1 cellular context compared by ENCODE assay signal in the genomic region with DNA sequence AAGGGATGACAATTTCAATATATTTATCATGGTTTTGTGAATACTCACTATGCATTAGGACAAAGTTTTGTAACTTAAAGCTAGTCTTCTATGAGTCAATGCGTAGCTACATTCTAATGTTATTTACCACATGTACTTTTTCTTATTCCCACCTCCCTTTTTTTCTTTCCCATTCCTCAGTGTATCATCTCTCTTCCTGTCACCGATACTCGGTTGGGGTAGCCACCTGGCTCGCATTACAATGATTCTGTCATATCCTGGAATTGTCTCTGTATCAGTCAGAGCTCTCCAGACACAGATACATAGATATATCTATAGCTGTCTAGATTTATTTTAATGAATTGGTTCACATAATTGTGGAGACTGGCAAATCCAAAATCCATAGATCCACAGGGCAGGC.
TF ChIP-seq lines count a peak whose summit lies in the region.

No MANE protein-coding gene starts in this region.

TF ChIP-seq in HepG2, 621 proteins besides CTCF, POLR2A, EP300 and RAD21:
- TF ChIP-seq, protein P1, sequence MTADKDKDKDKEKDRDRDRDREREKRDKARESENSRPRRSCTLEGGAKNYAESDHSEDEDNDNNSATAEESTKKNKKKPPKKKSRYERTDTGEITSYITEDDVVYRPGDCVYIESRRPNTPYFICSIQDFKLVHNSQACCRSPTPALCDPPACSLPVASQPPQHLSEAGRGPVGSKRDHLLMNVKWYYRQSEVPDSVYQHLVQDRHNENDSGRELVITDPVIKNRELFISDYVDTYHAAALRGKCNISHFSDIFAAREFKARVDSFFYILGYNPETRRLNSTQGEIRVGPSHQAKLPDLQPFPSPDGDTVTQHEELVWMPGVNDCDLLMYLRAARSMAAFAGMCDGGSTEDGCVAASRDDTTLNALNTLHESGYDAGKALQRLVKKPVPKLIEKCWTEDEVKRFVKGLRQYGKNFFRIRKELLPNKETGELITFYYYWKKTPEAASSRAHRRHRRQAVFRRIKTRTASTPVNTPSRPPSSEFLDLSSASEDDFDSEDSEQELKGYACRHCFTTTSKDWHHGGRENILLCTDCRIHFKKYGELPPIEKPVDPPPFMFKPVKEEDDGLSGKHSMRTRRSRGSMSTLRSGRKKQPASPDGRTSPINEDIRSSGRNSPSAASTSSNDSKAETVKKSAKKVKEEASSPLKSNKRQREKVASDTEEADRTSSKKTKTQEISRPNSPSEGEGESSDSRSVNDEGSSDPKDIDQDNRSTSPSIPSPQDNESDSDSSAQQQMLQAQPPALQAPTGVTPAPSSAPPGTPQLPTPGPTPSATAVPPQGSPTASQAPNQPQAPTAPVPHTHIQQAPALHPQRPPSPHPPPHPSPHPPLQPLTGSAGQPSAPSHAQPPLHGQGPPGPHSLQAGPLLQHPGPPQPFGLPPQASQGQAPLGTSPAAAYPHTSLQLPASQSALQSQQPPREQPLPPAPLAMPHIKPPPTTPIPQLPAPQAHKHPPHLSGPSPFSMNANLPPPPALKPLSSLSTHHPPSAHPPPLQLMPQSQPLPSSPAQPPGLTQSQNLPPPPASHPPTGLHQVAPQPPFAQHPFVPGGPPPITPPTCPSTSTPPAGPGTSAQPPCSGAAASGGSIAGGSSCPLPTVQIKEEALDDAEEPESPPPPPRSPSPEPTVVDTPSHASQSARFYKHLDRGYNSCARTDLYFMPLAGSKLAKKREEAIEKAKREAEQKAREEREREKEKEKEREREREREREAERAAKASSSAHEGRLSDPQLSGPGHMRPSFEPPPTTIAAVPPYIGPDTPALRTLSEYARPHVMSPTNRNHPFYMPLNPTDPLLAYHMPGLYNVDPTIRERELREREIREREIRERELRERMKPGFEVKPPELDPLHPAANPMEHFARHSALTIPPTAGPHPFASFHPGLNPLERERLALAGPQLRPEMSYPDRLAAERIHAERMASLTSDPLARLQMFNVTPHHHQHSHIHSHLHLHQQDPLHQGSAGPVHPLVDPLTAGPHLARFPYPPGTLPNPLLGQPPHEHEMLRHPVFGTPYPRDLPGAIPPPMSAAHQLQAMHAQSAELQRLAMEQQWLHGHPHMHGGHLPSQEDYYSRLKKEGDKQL (CRISPR knock-in tag; IDR thresholded peaks at IDR 0.05; ENCODE audit: low read depth) = no peak
- peak; percentile 15 for TF ChIP-seq HNRNPK (IDR thresholded peaks at IDR 0.05; ENCODE audit: low read depth, low read length, poor library complexity, severe bottlenecking)
